9 cellular contexts compared by ENCODE assay signal in genomic region chr17:81396278-81396721, GRCh38. TPM values are rescaled to one million over a fixed set of nuclear protein-coding genes. Genes with fewer than 3 reads are reported as not detected.
DNase-seq lines count a peak whose midpoint lies in the region; ATAC-seq and TF ChIP-seq lines count a peak whose summit lies in the region.
"Had no signal": no experiment of that assay in that cellular context is flagged by ENCODE, and none has a peak within 500 bp of the region (broad histone marks: within the 10 kb centered on the region; RNA-seq: fewer than 3 reads in every experiment).

No MANE protein-coding gene starts in this region.

- no peaks in the 10 kb centered on the region for H4K20me1 ChIP-seq in GM23248 (ENCODE audit: insufficient read depth)
- H4K20me1 ChIP-seq in hepatocyte (ENCODE audit: insufficient read depth, poor library complexity, severe bottlenecking): peaks cover 6% of the 10 kb centered on the region

- DNase-seq in GM23248 (no peak), hepatocyte (ENCODE audit: low spot score) (no peak), sigmoid colon (no peak), T1000 (lab: John Stamatoyannopoulos, UW) (no peak), NCI-H2029 (lab: John Stamatoyannopoulos, UW) (no peak)
- DNase-seq in stimulated activated CD4-positive, alpha-beta T cell treated with anti-CD3 and anti-CD28 coated beads, Interleukin-4, amount 100 ng/mL, for 1 hour: no peak
- DNase-seq: activated CD4-positive, CD25-positive, alpha-beta regulatory T cell had no signal

- TF ChIP-seq CTCF in WI38 (IDR thresholded peaks at IDR 0.05; ENCODE audit: low read depth, low read length) (no peak), hepatocyte (IDR thresholded peaks at IDR 0.05; ENCODE audit: poor library complexity) (no peak), sigmoid colon (IDR thresholded peaks at IDR 0.05) (no peak)

- H3K9me2 ChIP-seq in GM23248 (ENCODE audit: insufficient read depth) (no peaks in the 10 kb centered on the region), hepatocyte (replicated peaks; ENCODE audit: insufficient read depth) (no peaks in the 10 kb centered on the region)

- intact Hi-C loops in sigmoid colon (cut with DNase I): no loop called here

- peak overlapping the region; percentile 96 for H3K4me2 ChIP-seq in GM23248 (ENCODE audit: unreplicated experiment)
- peak overlapping the region; percentile 95 for H3K4me2 ChIP-seq in hepatocyte

- H3K36me3 ChIP-seq in GM23248 (ENCODE audit: low read depth) (no peaks in the 10 kb centered on the region), hepatocyte (replicated peaks; ENCODE audit: insufficient read depth, low read depth) (no peaks in the 10 kb centered on the region), sigmoid colon (no peaks in the 10 kb centered on the region)

- in situ Hi-C loops in GM23248 (cut with MboI): no loop called here

- H3K9ac ChIP-seq in GM23248: peak overlapping the region; percentile 95

- H3K9me3 ChIP-seq in GM23248 (ENCODE audit: low read depth): no peaks in the 10 kb centered on the region
- no peaks in the 10 kb centered on the region for H3K9me3 ChIP-seq in hepatocyte (ENCODE audit: low read depth)
- no peaks in the 10 kb centered on the region for H3K9me3 ChIP-seq in sigmoid colon

- 0 to 1% methylated on average over 36 to 43 of the region's 54 CpGs for WGBS in GM23248 (ENCODE audit: low coverage in 1 of 2, low lambda C conversion rate in 2 of 2, missing lambda C conversion rate in 2 of 2), 2 experiments
- WGBS in hepatocyte (ENCODE audit: low lambda C conversion rate, missing lambda C conversion rate): 2% methylated on average over 39 of the region's 54 CpGs
- WGBS in sigmoid colon, 2 donors: 2% methylated on average over 54 of the region's 54 CpGs

- H3F3A ChIP-seq in GM23248 (ENCODE audit: insufficient read depth): peaks cover 7% of the 10 kb centered on the region; the same call in 1 of the 2 replicates

- no peak for TF ChIP-seq POLR2A in sigmoid colon (IDR thresholded peaks at IDR 0.05)

- H3K79me2 ChIP-seq in GM23248 (ENCODE audit: insufficient read depth): peaks cover 72% of the 10 kb centered on the region
- H3K79me2 ChIP-seq in hepatocyte: peaks cover 78% of the 10 kb centered on the region

- peak overlapping the region; percentile 85 for H3K4me3 ChIP-seq in GM23248
- peak overlapping the region; percentile 72 for H3K4me3 ChIP-seq in WI38 (ENCODE audit: low read depth, low read length)
- H3K4me3 ChIP-seq in hepatocyte: peak overlapping the region; percentile 31
- peak overlapping the region; percentile 69 to 84 (median 74) for H3K4me3 ChIP-seq in sigmoid colon

- H3K4me1 ChIP-seq in GM23248 (ENCODE audit: insufficient read depth) (peaks cover 41% of the 10 kb centered on the region), hepatocyte (ENCODE audit: insufficient read depth) (peaks cover 37% of the 10 kb centered on the region), sigmoid colon (peaks cover 0 to 55% (median 42%) of the 10 kb centered on the region in 4 donors)

- peak overlapping the region; percentile 13; the same call in 1 of the 2 replicates for H2AFZ ChIP-seq in GM23248
- peak overlapping the region; percentile 22 for H2AFZ ChIP-seq in hepatocyte

- H3K27me3 ChIP-seq in GM23248 (replicated peaks; ENCODE audit: insufficient read depth): no peaks in the 10 kb centered on the region
- no peaks in the 10 kb centered on the region for H3K27me3 ChIP-seq in hepatocyte
- no peaks in the 10 kb centered on the region for H3K27me3 ChIP-seq in sigmoid colon

- TF ChIP-seq EP300 in sigmoid colon (IDR thresholded peaks at IDR 0.05): no peak

- no peak for ATAC-seq in HG02763 (IDR thresholded peaks at IDR 0.05; ENCODE audit: unreplicated experiment)

- H3K27ac ChIP-seq in GM23248 (peak overlapping the region; percentile 89), hepatocyte (peak overlapping the region; percentile 96), sigmoid colon (peak overlapping the region; percentile 93 to 99 (median 97))

RNA-seq across cellular contexts. Expression of gene BAHCC1, which starts 1.0 kb away (rescaled TPM):
- 3.0 and 5.2 TPM in 2 replicates for total RNA-seq in GM23248 (2014; rRNA removed; shearing (Covaris generic))
- polyA plus RNA-seq in GM23248 (2016; fragmentation: Nextera tagmentation; extraction: Ambion mirVana) (0.91 and 1.3 TPM in 2 replicates), hepatocyte (6.4 and 7.9 TPM in 2 replicates), sigmoid colon (10 to 100 TPM in 1 of 3 donors, 1 to 10 TPM in 2; 1.8 to 12.9 (median 3.0) TPM)
- total RNA-seq in hepatocyte (6.6 and 8.6 TPM in 2 replicates), sigmoid colon (10 to 100 TPM in 1 of 4 donors, 1 to 10 TPM in 3; 3.8 to 18.6 (median 7.2) TPM)

Comparison
In these comparisons a context has a peak if more than half of its experiments do, and no peak if none do; other contexts are left out.
1. H3K4me3 ChIP-seq: peak in every context shown above with its lines; median percentile 85 in GM23248; 74 in sigmoid colon; 72 in WI38; 31 in hepatocyte.